8 cellular contexts compared by ENCODE assay signal in the genomic region with DNA sequence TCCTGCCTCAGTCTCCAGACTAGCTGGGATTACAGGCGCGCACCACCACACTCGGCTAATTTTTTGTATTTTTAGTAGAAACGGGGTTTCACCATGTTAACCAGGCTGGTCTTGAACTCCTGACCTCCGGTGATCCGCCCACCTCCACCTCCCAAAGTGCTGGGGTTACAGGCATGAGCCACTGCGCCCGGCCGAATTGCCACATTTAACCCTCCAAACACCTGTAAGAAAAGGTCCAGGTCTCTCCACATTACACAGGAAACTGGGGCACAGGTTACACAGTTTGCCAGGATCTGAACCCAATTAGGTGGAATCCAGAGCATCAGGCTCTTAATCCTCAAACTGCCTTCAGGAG. TPM values are rescaled to one million over a fixed set of nuclear protein-coding genes. Genes with fewer than 3 reads are reported as not detected.
A peak's percentile ranks its signal among the peaks of the same experiment; 100 is the strongest.
DNase-seq lines count a peak whose midpoint lies in the region; ATAC-seq, FAIRE-seq and TF ChIP-seq lines count a peak whose summit lies in the region.
"Not testable (repeated sequence)": the region's sequence is repeated elsewhere in the genome, so short reads cannot be mapped to it uniquely, and the experiment has no call there.

No MANE protein-coding gene starts in this region.

- H2BK12ac ChIP-seq in H1 (ENCODE audit: low read depth, low read length), result 0 out of 2 replicates have a peak overlapping the region, but pooled peaks have one; percentile 2

- not testable (repeated sequence) for H3K9me3 ChIP-seq in GM23248 (ENCODE audit: low read depth); Peyer's patch; ascending aorta; H1 (ENCODE audit: insufficient read depth in 2 of 2, low read depth in 1 of 2, low read length in 1 of 2); kidney (ENCODE audit: control insufficient read depth in 1 of 2, low read length in 2 of 2); skeletal muscle satellite cell (replicated peaks; ENCODE audit: low read length); upper lobe of left lung

- TF ChIP-seq RAD21 in H1 (IDR thresholded peaks at IDR 0.05 in 1 of 2, conservative IDR thresholded peaks at IDR 0.05 in 1 of 2; ENCODE audit: low read depth in 2 of 2, low read length in 2 of 2), result not testable (repeated sequence)

- 0 out of 2 replicates have a peak overlapping the region, but pooled peaks have one; percentile 11 for H2AK5ac ChIP-seq in H1 (ENCODE audit: low read depth, low read length)

- not testable (repeated sequence) for H3K9me2 ChIP-seq in GM23248 (ENCODE audit: insufficient read depth)

- H3K56ac ChIP-seq in H1 (replicated peaks; ENCODE audit: insufficient read length, low read depth, low read length), result not testable (repeated sequence)

- not testable (repeated sequence) for FAIRE-seq in H1 (lab: Jason Lieb, UNC); kidney (lab: Jason Lieb, UNC)

- intact Hi-C loops in ascending aorta (cut with DNase I); kidney (cut with DNase I): not testable (repeated sequence)

- POLR2A ChIA-PET in H1 (lab: Charles Lee; ENCODE audit: partially characterized antibody), result interaction anchor here (1.2 to 2.0 kb wide), 4 partner anchors 11 to 107 kb away, joined by 3 to 7 read pairs (median 4); no protein-coding TSS in a partner anchor

- peak overlapping the region; percentile 9; the same call in 1 of the 2 replicates for H2BK20ac ChIP-seq in H1 (ENCODE audit: low read length)

- not testable (repeated sequence) for DNase-seq in GM23248; Peyer's patch; ascending aorta (ENCODE audit: low spot score in 2 of 2); H1 (ENCODE audit: low read depth in 1 of 2, low spot score in 2 of 2); natural killer cell treated with Interleukin-12 subunit alpha and Interleukin-12 subunit beta and Interleukin-15 and Interleukin-18, amount 100 ng/mL, for 72 hours (ENCODE audit: low spot score); upper lobe of left lung
- DNase-seq in kidney, result peak; percentile 51

- peak overlapping the region; percentile 63 for H2AFZ ChIP-seq in GM23248
- H2AFZ ChIP-seq in H1 (ENCODE audit: low read length), result not testable (repeated sequence)

- peak overlapping the region; percentile 73 for H3K27ac ChIP-seq in GM23248
- H3K27ac ChIP-seq in Peyer's patch, result peak overlapping the region in 3 of 4 donors; percentile 34 to 75 (median 59)
- peak overlapping the region; percentile 61 to 69 for H3K27ac ChIP-seq in ascending aorta
- not testable (repeated sequence) for H3K27ac ChIP-seq in H1 (ENCODE audit: low read depth, low read length)
- H3K27ac ChIP-seq in kidney (ENCODE audit: low read depth in 2 of 2, low read length in 2 of 2), result peak overlapping the region; percentile 16 to 18
- H3K27ac ChIP-seq in upper lobe of left lung, result peak overlapping the region; percentile 57 to 94 (median 74)

- H3K27me3 ChIP-seq in GM23248 (replicated peaks; ENCODE audit: insufficient read depth); Peyer's patch; ascending aorta; H1 (replicated peaks in 1 of 4; ENCODE audit: control insufficient read depth in 3 of 4, extremely low read depth in 1 of 4, insufficient read depth in 3 of 4, low read length in 3 of 4); skeletal muscle satellite cell (ENCODE audit: control insufficient read depth, insufficient read depth, low read length); upper lobe of left lung: not testable (repeated sequence)

- H3K14ac ChIP-seq in H1 (ENCODE audit: insufficient read length), result not testable (repeated sequence)

- H3K4ac ChIP-seq in H1 (replicated peaks; ENCODE audit: insufficient read length, low read depth, low read length), result not testable (repeated sequence)

- H3K23ac ChIP-seq in H1 (ENCODE audit: insufficient read length), result not testable (repeated sequence)

- H3K27ac Mint-ChIP-seq in natural killer cell treated with Interleukin-12 subunit alpha and Interleukin-12 subunit beta and Interleukin-15 and Interleukin-18, amount 100 ng/mL, for 72 hours, result peak overlapping the region; percentile 96 to 100

- H3K9ac ChIP-seq in GM23248, result peak overlapping the region; percentile 33
- not testable (repeated sequence) for H3K9ac ChIP-seq in H1 (replicated peaks in 1 of 4; ENCODE audit: extremely low read depth in 1 of 4, low read depth in 3 of 4, low read length in 3 of 4)
- peak overlapping the region in 1 of 2 donors; percentile 34 for H3K9ac ChIP-seq in kidney (ENCODE audit: low read length in 2 of 2)
- H3K9ac ChIP-seq in skeletal muscle satellite cell (ENCODE audit: low read depth, low read length), result peak overlapping the region; percentile 68

- not testable (repeated sequence) for H2BK5ac ChIP-seq in H1 (ENCODE audit: low read depth, low read length)

- H4K20me1 ChIP-seq in GM23248 (ENCODE audit: insufficient read depth); H1 (replicated peaks in 1 of 2; ENCODE audit: control insufficient read depth in 1 of 2, insufficient read depth in 2 of 2, low read length in 2 of 2): not testable (repeated sequence)

- TF ChIP-seq POLR2A in Peyer's patch (IDR thresholded peaks at IDR 0.05); H1 (IDR thresholded peaks at IDR 0.05; ENCODE audit: control extremely low read depth in 1 of 2, low read depth in 2 of 2, low read length in 2 of 2); upper lobe of left lung (IDR thresholded peaks at IDR 0.05): not testable (repeated sequence)

- 0 out of 2 replicates have a peak overlapping the region, but pooled peaks have one; percentile 9 for H3K4me3 ChIP-seq in GM23248
- H3K4me3 ChIP-seq in Peyer's patch; ascending aorta; H1 (ENCODE audit: extremely low read depth in 1 of 4, insufficient read depth in 2 of 4, low read depth in 3 of 4, low read length in 4 of 4); kidney (ENCODE audit: low read length in 2 of 2); skeletal muscle satellite cell (ENCODE audit: low read length); upper lobe of left lung: not testable (repeated sequence)

- H3F3A ChIP-seq in GM23248 (ENCODE audit: insufficient read depth), result peaks cover 35% of the 10 kb centered on the region

- not testable (repeated sequence) for H3K36me3 Mint-ChIP-seq in natural killer cell treated with Interleukin-12 subunit alpha and Interleukin-12 subunit beta and Interleukin-15 and Interleukin-18, amount 100 ng/mL, for 72 hours

- peak overlapping the region; percentile 70 for H3K4me2 ChIP-seq in GM23248 (ENCODE audit: unreplicated experiment)
- peak overlapping the region in 1 of 2 experiments; percentile 18; a peak in 1 of 4 replicates for H3K4me2 ChIP-seq in H1 (ENCODE audit: insufficient read depth in 1 of 2, low read depth in 2 of 2, low read length in 2 of 2)
- peak overlapping the region; percentile 47 for H3K4me2 ChIP-seq in skeletal muscle satellite cell (ENCODE audit: low read length)

- in situ Hi-C loops in GM23248 (cut with MboI), result not testable (repeated sequence)

- H3K4me3 Mint-ChIP-seq in natural killer cell treated with Interleukin-12 subunit alpha and Interleukin-12 subunit beta and Interleukin-15 and Interleukin-18, amount 100 ng/mL, for 72 hours, result peak overlapping the region; percentile 60

- CTCF ChIA-PET in H1 (lab: Charles Lee; ENCODE audit: partially characterized antibody), result interaction anchor here (0.6 to 2.2 kb wide), 10 partner anchors 13 to 177 kb away, joined by 3 to 5 read pairs (median 4); partner anchors contain the start of gene PICK1

- not testable (repeated sequence) for H3K27me3 Mint-ChIP-seq in natural killer cell treated with Interleukin-12 subunit alpha and Interleukin-12 subunit beta and Interleukin-15 and Interleukin-18, amount 100 ng/mL, for 72 hours

- H3K18ac ChIP-seq in H1 (ENCODE audit: extremely low read depth, low read length), result not testable (repeated sequence)

- peaks cover 42% of the 10 kb centered on the region for H3K4me1 ChIP-seq in GM23248 (ENCODE audit: insufficient read depth)
- peaks cover 0 to 34% (median 2%) of the 10 kb centered on the region in 4 donors for H3K4me1 ChIP-seq in Peyer's patch
- peaks cover 11 to 33% of the 10 kb centered on the region in 2 donors for H3K4me1 ChIP-seq in ascending aorta
- H3K4me1 ChIP-seq in H1 (replicated peaks in 1 of 4; ENCODE audit: control insufficient read depth in 3 of 4, insufficient read depth in 4 of 4, low read length in 3 of 4), result peaks cover 0 to 16% (median 10%) of the 10 kb centered on the region in 4 experiments; a peak in 6 of 7 replicates
- peaks cover 13 to 39% of the 10 kb centered on the region in 2 donors for H3K4me1 ChIP-seq in kidney (ENCODE audit: control insufficient read depth in 1 of 2, insufficient read depth in 1 of 2, low read depth in 1 of 2, low read length in 2 of 2)
- peaks cover 73% of the 10 kb centered on the region for H3K4me1 ChIP-seq in skeletal muscle satellite cell (ENCODE audit: control insufficient read depth, insufficient read depth, low read length)
- H3K4me1 ChIP-seq in upper lobe of left lung, result peaks cover 54 to 76% (median 63%) of the 10 kb centered on the region in 4 donors

- not testable (repeated sequence) for H2BK15ac ChIP-seq in H1 (ENCODE audit: low read length)

- not testable (repeated sequence) for TF ChIP-seq EP300 in H1 (IDR thresholded peaks at IDR 0.05; ENCODE audit: borderline replicate concordance in 1 of 2, low read depth in 2 of 2, low read length in 2 of 2); upper lobe of left lung (IDR thresholded peaks at IDR 0.05)

- H4K5ac ChIP-seq in H1 (ENCODE audit: insufficient read length, low read depth, low read length), result peak overlapping the region; percentile 11

- not testable (repeated sequence) for H2BK120ac ChIP-seq in H1 (replicated peaks; ENCODE audit: low read depth, low read length)

- WGBS in GM23248 (ENCODE audit: low coverage in 1 of 2, low lambda C conversion rate in 2 of 2, missing lambda C conversion rate in 2 of 2), 2 experiments, result 51 to 66% methylated on average over 7 to 9 of the region's 9 CpGs
- 89% methylated on average over 8 of the region's 9 CpGs; no CpG with 5 or more reads in 1 of the 2 experiments for WGBS in H1 (ENCODE audit: extremely low coverage in 1 of 2, insufficient coverage in 1 of 2, insufficient read length in 1 of 2, insufficient replicate concordance in 2 of 2, low coverage in 1 of 2, low lambda C conversion rate in 2 of 2, missing lambda C conversion rate in 1 of 2), 2 experiments
- 82 to 84% methylated on average over 9 of the region's 9 CpGs for WGBS in upper lobe of left lung, 2 donors

- not testable (repeated sequence) for H3K23me2 ChIP-seq in H1 (ENCODE audit: low read depth, low read length)

- not testable (repeated sequence) for ATAC-seq in natural killer cell treated with Interleukin-12 subunit alpha and Interleukin-12 subunit beta and Interleukin-15 and Interleukin-18, amount 100 ng/mL, for 72 hours; upper lobe of left lung (ENCODE audit: low FRiP score in 2 of 2)

- not testable (repeated sequence) for H4K8ac ChIP-seq in H1 (ENCODE audit: extremely low read depth, insufficient read depth, low read length)

- H3K36me3 ChIP-seq in GM23248 (ENCODE audit: low read depth); Peyer's patch; ascending aorta; H1 (ENCODE audit: control insufficient read depth in 2 of 4, insufficient read depth in 4 of 4, low read length in 3 of 4); kidney (ENCODE audit: control insufficient read depth in 1 of 2, insufficient read depth in 2 of 2, low read length in 2 of 2); skeletal muscle satellite cell (ENCODE audit: insufficient read depth, low read length); upper lobe of left lung: not testable (repeated sequence)

- peaks cover 72 to 78% of the 10 kb centered on the region in 2 donors for H3K4me1 Mint-ChIP-seq in natural killer cell treated with Interleukin-12 subunit alpha and Interleukin-12 subunit beta and Interleukin-15 and Interleukin-18, amount 100 ng/mL, for 72 hours (ENCODE audit: low read depth in 2 of 2)

- not testable (repeated sequence) for H3K79me1 ChIP-seq in H1 (ENCODE audit: low read depth, low read length)

- not testable (repeated sequence) for H3K79me2 ChIP-seq in GM23248 (ENCODE audit: insufficient read depth); H1 (ENCODE audit: control insufficient read depth in 1 of 2, insufficient read depth in 2 of 2, low read length in 2 of 2)

- H3K9me3 Mint-ChIP-seq in natural killer cell treated with Interleukin-12 subunit alpha and Interleukin-12 subunit beta and Interleukin-15 and Interleukin-18, amount 100 ng/mL, for 72 hours, result not testable (repeated sequence)

- TF ChIP-seq CTCF in Peyer's patch (IDR thresholded peaks at IDR 0.05); ascending aorta (IDR thresholded peaks at IDR 0.05); H1 (IDR thresholded peaks at IDR 0.05; ENCODE audit: control extremely low read depth in 1 of 3, insufficient read depth in 1 of 3, low read depth in 1 of 3, low read length in 3 of 3); kidney (IDR thresholded peaks at IDR 0.05; ENCODE audit: borderline replicate concordance, extremely low read depth, insufficient read depth); upper lobe of left lung (IDR thresholded peaks at IDR 0.05): not testable (repeated sequence)

- not testable (repeated sequence) for H4K91ac ChIP-seq in H1 (replicated peaks; ENCODE audit: insufficient read length, low read length)

RNA-seq across cellular contexts. Expression of gene PLA2G6, which starts 4.1 kb away (rescaled TPM):
- total RNA-seq in GM23248 (2014; rRNA removed; shearing (Covaris generic)), result 5.5 and 28.3 TPM in 2 replicates
- polyA plus RNA-seq in GM23248 (2016; fragmentation: Nextera tagmentation; extraction: Ambion mirVana), result 5.6 and 6.5 TPM in 2 replicates
- 100 to 1,000 TPM in 1 of 4 donors, 10 to 100 TPM in 3; 19.3 to 102 (median 60.6) TPM for total RNA-seq in Peyer's patch
- total RNA-seq in ascending aorta, result 79.5 TPM
- total RNA-seq in H1 (2021; fragmentation: NEBNext Ultra II Directional; extraction: Animal tissue kit (Norgen Biotek cat#: 25700)), result 13.2 and 14.2 TPM in 2 replicates
- polyA plus RNA-seq in H1 (2011; rRNA removed), result 21.0 and 36.0 TPM in 2 replicates
- 22.6 TPM for polyA plus RNA-seq in H1 (2011; cell fraction: cytosol; rRNA removed)
- polyA plus RNA-seq in H1 (2011; cell fraction: nucleus; rRNA removed), result 133 TPM
- 12.9 to 21.4 TPM (median 16.6 TPM) in 4 replicates for polyA plus RNA-seq in H1 (2012, experiment 1 of 2)
- polyA plus RNA-seq in H1 (2012, experiment 2 of 2), result 9.4 TPM
- polyA plus RNA-seq in H1 (2013, experiment 1 of 2), result 8.7 TPM
- 7.3 TPM for polyA plus RNA-seq in H1 (2013, experiment 2 of 2)
- polyA minus RNA-seq in H1 (2011; rRNA and poly(A)+ RNA removed), result 43.1 and 49.8 TPM in 2 replicates
- polyA minus RNA-seq in H1 (2011; cell fraction: cytosol; rRNA and poly(A)+ RNA removed), result 21.7 TPM
- polyA minus RNA-seq in H1 (2011; cell fraction: nucleus; rRNA and poly(A)+ RNA removed), result 103 TPM
- 61.6 TPM for total RNA-seq in kidney
- polyA plus RNA-seq in kidney (ENCODE audit: insufficient read depth, low read depth, low replicate concordance), result 26.6 TPM
- 10 to 100 TPM; 24.5 to 40.1 TPM for total RNA-seq in natural killer cell treated with Interleukin-12 subunit alpha and Interleukin-12 subunit beta and Interleukin-15 and Interleukin-18, amount 100 ng/mL, for 72 hours
- total RNA-seq in skeletal muscle satellite cell (2012; rRNA removed), result 4.8 and 8.6 TPM in 2 replicates
- total RNA-seq in upper lobe of left lung, result 100 to 1,000 TPM in 1 of 6 donors, 10 to 100 TPM in 5; 21.1 to 295 (median 47.5) TPM

RNA-seq across cellular contexts. Expression of gene MAFF, which starts 24.2 kb away (rescaled TPM):
- total RNA-seq in GM23248 (2014; rRNA removed; shearing (Covaris generic)), result 68.1 and 73.0 TPM in 2 replicates
- polyA plus RNA-seq in GM23248 (2016; fragmentation: Nextera tagmentation; extraction: Ambion mirVana), result 34.6 and 37.1 TPM in 2 replicates
- 10 to 100 TPM in 2 of 4 donors, 1 to 10 TPM in 2; 5.1 to 14.2 (median 12.0) TPM for total RNA-seq in Peyer's patch
- 183 TPM for total RNA-seq in ascending aorta
- total RNA-seq in H1 (2021; fragmentation: NEBNext Ultra II Directional; extraction: Animal tissue kit (Norgen Biotek cat#: 25700)), result 6.2 and 6.3 TPM in 2 replicates
- polyA plus RNA-seq in H1 (2011; rRNA removed), result 1.5 and 2.4 TPM in 2 replicates
- 2.9 TPM for polyA plus RNA-seq in H1 (2011; cell fraction: cytosol; rRNA removed)
- 2.1 TPM for polyA plus RNA-seq in H1 (2011; cell fraction: nucleus; rRNA removed)
- 3.3 to 4.4 TPM (median 4.0 TPM) in 4 replicates for polyA plus RNA-seq in H1 (2012, experiment 1 of 2)
- polyA plus RNA-seq in H1 (2012, experiment 2 of 2), result 4.4 TPM
- 4.0 TPM for polyA plus RNA-seq in H1 (2013, experiment 1 of 2)
- polyA plus RNA-seq in H1 (2013, experiment 2 of 2), result 4.0 TPM
- 1.0 and 1.3 TPM in 2 replicates for polyA minus RNA-seq in H1 (2011; rRNA and poly(A)+ RNA removed)
- 3.1 TPM for polyA minus RNA-seq in H1 (2011; cell fraction: cytosol; rRNA and poly(A)+ RNA removed)
- 4.4 TPM for polyA minus RNA-seq in H1 (2011; cell fraction: nucleus; rRNA and poly(A)+ RNA removed)
- total RNA-seq in kidney, result 23.4 TPM
- polyA plus RNA-seq in kidney (ENCODE audit: insufficient read depth, low read depth, low replicate concordance), result 2.2 TPM
- total RNA-seq in natural killer cell treated with Interleukin-12 subunit alpha and Interleukin-12 subunit beta and Interleukin-15 and Interleukin-18, amount 100 ng/mL, for 72 hours, result 10 to 100 TPM; 19.7 to 43.0 TPM
- total RNA-seq in skeletal muscle satellite cell (2012; rRNA removed), result 29.7 and 36.9 TPM in 2 replicates
- 10 to 100 TPM; 25.1 to 75.7 (median 44.5) TPM for total RNA-seq in upper lobe of left lung
